Comparison of ENCODE assay signal across 8 cellular contexts in genomic region chr10:93006435-93007039, GRCh38. TPM values are rescaled to one million over a fixed set of nuclear protein-coding genes. Genes with fewer than 3 reads are reported as not detected.
A peak's percentile ranks its signal among the peaks of the same experiment; 100 is the strongest.
DNase-seq lines count a peak whose midpoint lies in the region; ATAC-seq, FAIRE-seq and TF ChIP-seq lines count a peak whose summit lies in the region.

No MANE protein-coding gene starts in this region.

- TF ChIP-seq POLR2A in GM18505 (IDR thresholded peaks at IDR 0.05; ENCODE audit: borderline replicate concordance, extremely low read depth, insufficient read depth, insufficient read length), result no peak

- DNase-seq in DMS53 treated with DMSO at 0.1 percent for 48 hours (lab: John Stamatoyannopoulos, UW; ENCODE audit: unreplicated experiment), result peak; percentile 40
- DNase-seq in Jurkat, Clone E6-1 (ENCODE audit: low read depth, low spot score), result peak; percentile 15
- no peak for DNase-seq in activated T-cell treated with anti-CD3 and anti-CD28 coated beads for 4 hours
- DNase-seq in NK-92 treated with Interleukin-12 subunit alpha and Interleukin-12 subunit beta, amount 100 ng/mL, for 24 hours (lab: John Stamatoyannopoulos, UW), result no peak

- ATAC-seq in GM18505 (IDR thresholded peaks at IDR 0.05; ENCODE audit: unreplicated experiment) (no peak), GM18502 (IDR thresholded peaks at IDR 0.05; ENCODE audit: poor library complexity, unreplicated experiment) (no peak)

- no peak overlapping the region for H3K4me3 ChIP-seq in Jurkat, Clone E6-1 (ENCODE audit: low read length)
- H3K4me3 ChIP-seq in WI38 (ENCODE audit: low read depth, low read length), result no peak overlapping the region

- peak; percentile 39; the same call in 1 of the 2 replicates for TF ChIP-seq CTCF in WI38 (IDR thresholded peaks at IDR 0.05; ENCODE audit: low read depth, low read length)

- peak; percentile 38 for FAIRE-seq in islet of Langerhans (lab: Jason Lieb, UNC)

RNA-seq across cellular contexts. Expression of gene CYP26C1, which starts 54.1 kb away (rescaled TPM):
- polyA plus RNA-seq in Jurkat, Clone E6-1 (2012; ENCODE audit: insufficient read depth, insufficient read length), result not detected

Comparison
In these comparisons a context has a peak if more than half of its experiments do, and no peak if none do; other contexts are left out.
1. DNase-seq: peak in DMS53 treated with DMSO at 0.1 percent for 48 hours (single experiment) and Jurkat, Clone E6-1 (single experiment); none in activated T-cell treated with anti-CD3 and anti-CD28 coated beads for 4 hours (single experiment) and NK-92 treated with Interleukin-12 subunit alpha and Interleukin-12 subunit beta, amount 100 ng/mL, for 24 hours (single experiment).